8 cellular contexts compared by ENCODE assay signal in genomic region chr16:84144301-84144858, GRCh38. TPM values are rescaled to one million over a fixed set of nuclear protein-coding genes. Genes with fewer than 3 reads are reported as not detected.
DNase-seq lines count a peak whose midpoint lies in the region; ATAC-seq and TF ChIP-seq lines count a peak whose summit lies in the region.

No MANE protein-coding gene starts in this region.

- peak; percentile 44 for TF ChIP-seq CTCF in GM06990 (IDR thresholded peaks at IDR 0.05; ENCODE audit: insufficient read depth, low read length, poor library complexity, severe bottlenecking)
- TF ChIP-seq CTCF in cardiac fibroblast (IDR thresholded peaks at IDR 0.05; ENCODE audit: low read depth, low read length) = peak; percentile 7

- DNase-seq in GM06990 (ENCODE audit: extremely low read depth, insufficient read length) (peak; percentile 50), UCSD-AML1 (lab: John Stamatoyannopoulos, UW; ENCODE audit: unreplicated experiment) (peak; percentile 36), cardiac fibroblast (ENCODE audit: low read depth in 2 of 2) (peak; percentile 18 to 20), left colon (peak; percentile 39 to 53), islet precursor cell (no peak)
- DNase-seq in stimulated activated CD4-positive, alpha-beta T cell treated with anti-CD3 and anti-CD28 coated beads, Interleukin-2, amount 100 ng/mL, for 48 hours = peak; percentile 19 to 32

- intact Hi-C loops in left colon (cut with DNase I, micrococcal nuclease) = no loop called here

- H3K27me3 ChIP-seq in GM06990 (replicated peaks; ENCODE audit: control insufficient read depth, insufficient read depth, low read length) = no peaks in the 10 kb centered on the region

- H3K36me3 ChIP-seq in GM06990 (ENCODE audit: control insufficient read depth, insufficient read depth, low read length) = no peaks in the 10 kb centered on the region

- H3K4me3 ChIP-seq in GM06990 (replicated peaks; ENCODE audit: low read depth, low read length) (peak overlapping the region; percentile 88), cardiac fibroblast (replicated peaks in 1 of 2; ENCODE audit: low read depth in 2 of 2, low read length in 2 of 2) (peak overlapping the region; percentile 89 to 91)

- ATAC-seq in HG03432 (IDR thresholded peaks at IDR 0.05; ENCODE audit: unreplicated experiment) = peak; percentile 26
- peak; percentile 59 for ATAC-seq in left colon
- no peak for ATAC-seq in HG03565 (IDR thresholded peaks at IDR 0.05; ENCODE audit: unreplicated experiment)

RNA-seq across cellular contexts. Expression of gene HSDL1, which starts 0.6 kb away (rescaled TPM):
- 10 to 100 TPM; 11.5 to 13.2 TPM for total RNA-seq in left colon

RNA-seq across cellular contexts. Expression of gene DNAAF1, which starts 0.7 kb away (rescaled TPM):
- total RNA-seq in left colon = under 1 TPM; 0.09 to 0.34 TPM

RNA-seq across cellular contexts. Expression of gene MBTPS1, which starts 27.6 kb away (rescaled TPM):
- 10 to 100 TPM; 68.5 to 73.8 TPM for total RNA-seq in left colon

RNA-seq across cellular contexts. Expression of gene TAF1C, which starts 42.5 kb away (rescaled TPM):
- total RNA-seq in left colon = 10 to 100 TPM; 33.1 to 36.8 TPM

RNA-seq across cellular contexts. Expression of gene ADAD2, which starts 46.6 kb away (rescaled TPM):
- under 1 TPM in 1 of 2 donors, not detected in 1; 0.14 TPM for total RNA-seq in left colon
